In the genomic region with DNA sequence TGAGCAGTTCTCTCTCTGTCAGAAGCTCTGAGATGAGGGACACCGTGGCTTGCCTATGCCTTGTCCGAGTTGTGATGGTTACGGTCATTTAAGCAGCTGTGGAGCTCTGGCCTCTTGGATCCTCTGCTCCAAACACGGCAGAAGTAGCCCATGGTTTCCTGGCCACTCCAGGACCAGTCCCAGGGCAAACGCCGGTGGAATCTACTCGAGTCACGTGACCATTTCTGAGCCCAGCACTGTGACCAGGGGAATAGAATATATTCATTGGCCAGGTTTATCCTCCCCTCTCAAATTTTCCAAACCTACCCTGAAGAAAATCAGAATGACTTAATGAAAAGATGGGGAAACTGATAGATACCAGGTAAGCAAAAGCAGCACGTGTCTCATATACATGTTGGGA, we compare ENCODE assay signal across 34 cellular contexts.
"Had no signal": no experiment of that assay in that cellular context is flagged by ENCODE, and none has a peak within 500 bp of the region (broad histone marks: within the 10 kb centered on the region; RNA-seq: fewer than 3 reads in every experiment).

No MANE protein-coding gene starts in this region.

- H3K9me3 ChIP-seq: heart left ventricle had no signal

- ATAC-seq: esophagus mucosa, heart left ventricle, T-cell, WTC11 had no signal

- H3K36me3 Mint-ChIP-seq: activated naive CD8-positive, alpha-beta T cell; T-cell; WTC11 had no signal

- H3K4me1 Mint-ChIP-seq: activated CD4-positive, alpha-beta memory T cell treated with anti-CD3 and anti-CD28 coated beads, Interleukin-2, amount 10 ng/mL, durations not matched to agents 7 days and 5 days; activated CD4-positive, alpha-beta T cell treated with anti-CD3 and anti-CD28 coated beads, Interleukin-2, amount 10 ng/mL, durations not matched to agents 7 days and 5 days; central memory CD8-positive, alpha-beta T cell; T-cell had no signal

- DNase-seq: activated CD4-positive, alpha-beta memory T cell treated with anti-CD3 and anti-CD28 coated beads, Interleukin-2, amount 10 ng/mL, durations not matched to agents 7 days and 5 days; activated CD4-positive, alpha-beta T cell treated with anti-CD3 and anti-CD28 coated beads for 1 hour; activated CD4-positive, alpha-beta T cell treated with anti-CD3 and anti-CD28 coated beads for 4 hours; activated CD4-positive, alpha-beta T cell treated with anti-CD3 and anti-CD28 coated beads, Interleukin-2, amount 10 ng/mL, durations not matched to agents 7 days and 5 days; activated CD4-positive, alpha-beta T cell treated with anti-CD3 and anti-CD28 coated beads, Interleukin-2, amount 50 U/mL, for 4 hours; activated gamma-delta T cell treated with Interleukin-2 at 50 U/mL for 16 hours; activated naive CD4-positive, alpha-beta T cell treated with anti-CD3 and anti-CD28 coated beads, Interleukin-2, amount 50 U/mL, for 16 hours; activated naive CD4-positive, alpha-beta T cell treated with Interleukin-2 at 50 U/mL for 16 hours; activated T-cell treated with anti-CD3 and anti-CD28 coated beads, Interleukin-2, amount 50 U/mL, for 1 hour; activated T-cell treated with anti-CD3 and anti-CD28 coated beads, Interleukin-2, amount 50 U/mL, for 48 hours; amniotic stem cell; anterior cingulate cortex; brain microvascular endothelial cell; dorsolateral prefrontal cortex; effector memory CD4-positive, alpha-beta T cell; foreskin fibroblast; heart left ventricle; T-cell; T1000 had no signal

- H3K27ac ChIP-seq: brain microvascular endothelial cell, coronary artery, dorsolateral prefrontal cortex, heart left ventricle, VCaP had no signal

- H3K27ac Mint-ChIP-seq: activated CD4-positive, alpha-beta memory T cell treated with anti-CD3 and anti-CD28 coated beads, Interleukin-2, amount 10 ng/mL, durations not matched to agents 7 days and 5 days; activated CD4-positive, alpha-beta T cell treated with anti-CD3 and anti-CD28 coated beads, Interleukin-2, amount 10 ng/mL, durations not matched to agents 7 days and 5 days; activated naive CD8-positive, alpha-beta T cell; activated T-helper 1 cell treated with anti-CD3 and anti-CD28 coated beads, Interleukin-12 subunit alpha, Interleukin-12 subunit beta, Interleukin-2, Interleukin-4 antibody, amounts not matched to agents 30 ng/mL and 10 ng/mL and 1 ng/mL, durations not matched to agents 14 hours and 24 hours and 36 hours; activated T-helper 2 cell treated with anti-CD3 and anti-CD28 coated beads, Interferon-gamma antibody, Interleukin-2, Interleukin-4, amounts not matched to agents 10 μg/mL and 5 μg/mL and 100 μg/mL, durations not matched to agents 14 hours and 24 hours and 36 hours; dendritic cell treated with granulocyte-macrophage colony-stimulating factor and Interleukin-4, amounts not matched to agents 40 ng/mL and 50 ng/mL, for 4 days; endodermal cell; T-cell; T-helper 1 cell treated with Interleukin-12 subunit alpha and Interleukin-12 subunit beta and Interleukin-4 antibody, amounts not matched to agents 30 μg/mL and 1 μg/mL, for 36 hours; T-helper 2 cell treated with Interferon-gamma antibody and Interleukin-4, amounts not matched to agents 5 μg/mL and 100 μg/mL, for 36 hours; WTC11 had no signal

- H3K36me3 ChIP-seq: brain microvascular endothelial cell, heart left ventricle had no signal

- H3K4me3 ChIP-seq: coronary artery, dorsolateral prefrontal cortex, heart left ventricle had no signal

- H3K9me3 Mint-ChIP-seq: activated CD4-positive, alpha-beta memory T cell treated with anti-CD3 and anti-CD28 coated beads, Interleukin-2, amount 10 ng/mL, durations not matched to agents 7 days and 5 days; activated CD4-positive, alpha-beta T cell treated with anti-CD3 and anti-CD28 coated beads, Interleukin-2, amount 10 ng/mL, durations not matched to agents 7 days and 5 days; activated T-helper 1 cell treated with anti-CD3 and anti-CD28 coated beads, Interleukin-12 subunit alpha, Interleukin-12 subunit beta, Interleukin-2, Interleukin-4 antibody, amounts not matched to agents 30 ng/mL and 10 ng/mL and 1 ng/mL, durations not matched to agents 14 hours and 24 hours and 36 hours; activated T-helper 2 cell treated with anti-CD3 and anti-CD28 coated beads, Interferon-gamma antibody, Interleukin-2, Interleukin-4, amounts not matched to agents 10 μg/mL and 5 μg/mL and 100 μg/mL, durations not matched to agents 14 hours and 24 hours and 36 hours; central memory CD8-positive, alpha-beta T cell; dendritic cell treated with granulocyte-macrophage colony-stimulating factor and Interleukin-4, amounts not matched to agents 40 ng/mL and 50 ng/mL, for 4 days; endodermal cell; T-cell; T-helper 1 cell treated with Interleukin-12 subunit alpha and Interleukin-12 subunit beta and Interleukin-4 antibody, amounts not matched to agents 30 μg/mL and 1 μg/mL, for 36 hours; T-helper 2 cell treated with Interferon-gamma antibody and Interleukin-4, amounts not matched to agents 5 μg/mL and 100 μg/mL, for 36 hours had no signal

- H3K4me3 Mint-ChIP-seq: activated CD4-positive, alpha-beta memory T cell treated with anti-CD3 and anti-CD28 coated beads, Interleukin-2, amount 10 ng/mL, durations not matched to agents 7 days and 5 days; activated CD4-positive, alpha-beta T cell treated with anti-CD3 and anti-CD28 coated beads, Interleukin-2, amount 10 ng/mL, durations not matched to agents 7 days and 5 days; activated naive CD8-positive, alpha-beta T cell; activated T-helper 1 cell treated with anti-CD3 and anti-CD28 coated beads, Interleukin-12 subunit alpha, Interleukin-12 subunit beta, Interleukin-2, Interleukin-4 antibody, amounts not matched to agents 30 ng/mL and 10 ng/mL and 1 ng/mL, durations not matched to agents 14 hours and 24 hours and 36 hours; central memory CD8-positive, alpha-beta T cell; dendritic cell treated with granulocyte-macrophage colony-stimulating factor and Interleukin-4, amounts not matched to agents 40 ng/mL and 50 ng/mL, for 4 days; endodermal cell; T-cell; T-helper 1 cell treated with Interleukin-12 subunit alpha and Interleukin-12 subunit beta and Interleukin-4 antibody, amounts not matched to agents 30 μg/mL and 1 μg/mL, for 36 hours; T-helper 2 cell treated with Interferon-gamma antibody and Interleukin-4, amounts not matched to agents 5 μg/mL and 100 μg/mL, for 36 hours; WTC11 had no signal

- FAIRE-seq: astrocyte, bronchial epithelial cell, frontal cortex had no signal

- H3K27me3 ChIP-seq: brain microvascular endothelial cell, heart left ventricle had no signal
